1 cellular context compared by ENCODE assay signal in genomic region chr14:88750945-88751344, GRCh38.
TF ChIP-seq lines count a peak whose summit lies in the region.

No MANE protein-coding gene starts in this region.

TF ChIP-seq in GM23338, 12 proteins besides CTCF, POLR2A, EP300 and RAD21 (continued from another document):
- TF ChIP-seq ZNF462 (CRISPR knock-in tag; IDR thresholded peaks at IDR 0.05) (no peak), EZH2phosphoT487 (IDR thresholded peaks at IDR 0.05; ENCODE audit: unreplicated experiment) (no peak), NANOG (IDR thresholded peaks at IDR 0.05; ENCODE audit: borderline replicate concordance) (no peak), ZNF114 (CRISPR knock-in tag; IDR thresholded peaks at IDR 0.05) (no peak)
